ENCODE assay signal across 14 cellular contexts in the genomic region with DNA sequence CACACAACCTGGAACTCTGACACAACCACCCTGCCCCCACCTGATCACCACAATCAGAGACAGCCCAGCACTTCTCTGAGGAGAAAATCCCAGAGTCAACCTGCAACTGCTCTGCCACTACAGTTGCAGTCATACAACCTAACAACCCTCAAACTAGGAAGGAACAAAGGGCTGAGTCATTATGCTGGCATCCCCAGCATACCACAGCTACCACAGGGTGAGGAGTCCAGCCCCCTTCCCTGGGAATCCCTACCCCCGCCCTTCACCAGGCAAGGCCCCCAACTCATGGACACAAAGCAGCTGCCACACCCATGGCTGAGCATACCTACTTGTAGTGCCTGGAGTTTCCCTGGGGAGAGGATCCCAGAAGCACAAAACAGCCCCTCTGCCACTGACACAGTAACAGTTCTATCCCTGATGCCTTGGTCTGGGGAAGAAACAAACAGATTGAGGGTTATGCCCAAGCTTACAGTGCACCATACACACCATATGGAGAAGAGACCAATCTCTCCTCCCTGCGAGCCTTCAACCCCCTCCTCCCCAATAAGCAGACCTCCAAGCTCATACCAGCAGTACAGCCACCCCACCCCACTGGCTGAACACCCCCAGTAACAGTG.
A peak's percentile ranks its signal among the peaks of the same experiment; 100 is the strongest.
DNase-seq lines count a peak whose midpoint lies in the region; ATAC-seq and TF ChIP-seq lines count a peak whose summit lies in the region.
"Had no signal": no experiment of that assay in that cellular context is flagged by ENCODE, and none has a peak within 500 bp of the region (broad histone marks: within the 10 kb centered on the region; RNA-seq: fewer than 3 reads in every experiment).

No MANE protein-coding gene starts in this region.

- H3K27me3 ChIP-seq in HUES48 (ENCODE audit: control insufficient read depth, insufficient read depth, low read length): no peaks in the 10 kb centered on the region
- no peaks in the 10 kb centered on the region for H3K27me3 ChIP-seq in adipocyte (replicated peaks; ENCODE audit: control insufficient read depth, insufficient read depth, low read length)
- H3K27me3 ChIP-seq in testis: no peaks in the 10 kb centered on the region
- H3K27me3 ChIP-seq: BE2C had no signal

- H3K9ac ChIP-seq in HUES48 (ENCODE audit: low read depth, low read length): peak overlapping the region; percentile 25; the same call in 1 of the 2 replicates
- H3K9ac ChIP-seq in adipocyte (ENCODE audit: low read length): no peak overlapping the region
- H3K9ac ChIP-seq: SK-N-SH had no signal

- intact Hi-C loops in testis (cut with DNase I; ENCODE audit: low total_unique reads): no loop called here

- peak overlapping the region; percentile 22; the same call in 1 of the 2 replicates for H3K4me3 ChIP-seq in HUES48 (ENCODE audit: low read depth, low read length)
- H3K4me3 ChIP-seq in adipocyte (ENCODE audit: low read length): no peak overlapping the region
- H3K4me3 ChIP-seq in testis: no peak overlapping the region

- WGBS in testis, 2 donors: 92 to 100% methylated on average over 1 to 2 of the region's 2 CpGs

- no peak for TF ChIP-seq POLR2A in testis (IDR thresholded peaks at IDR 0.05)

- H3K36me3 ChIP-seq in HUES48 (ENCODE audit: control insufficient read depth, insufficient read depth, low read length) (no peaks in the 10 kb centered on the region), adipocyte (ENCODE audit: control insufficient read depth, insufficient read depth, low read length, severe bottlenecking) (no peaks in the 10 kb centered on the region), testis (ENCODE audit: low read depth, missing control alignments) (no peaks in the 10 kb centered on the region)
- H3K36me3 ChIP-seq: BE2C had no signal

- no peaks in the 10 kb centered on the region; the same call in 1 of the 2 replicates for H3K9me3 ChIP-seq in HUES48 (ENCODE audit: control insufficient read depth, insufficient read depth, low read length)
- H3K9me3 ChIP-seq in adipocyte (ENCODE audit: control insufficient read depth, low read length): peaks cover 6% of the 10 kb centered on the region
- no peaks in the 10 kb centered on the region for H3K9me3 ChIP-seq in testis
- H3K9me3 ChIP-seq: BE2C had no signal

- DNase-seq in AG08396 (ENCODE audit: low spot score) (peak; percentile 3), adipocyte (ENCODE audit: low read depth) (peak; percentile 2), islet precursor cell (peak; percentile 97), substantia nigra (lab: John Stamatoyannopoulos, UW) (no peak), NCI-H1930 (lab: John Stamatoyannopoulos, UW) (no peak), testis (no peak)
- DNase-seq: BE2C; Karpas-422; NCI-H526 treated with DMSO at 0.1 percent for 48 hours; SK-N-SH; stimulated activated naive CD4-positive, alpha-beta T cell treated with Interleukin-2 at 50 U/mL for 16 hours had no signal

- no peak for ATAC-seq in GM18858 (IDR thresholded peaks at IDR 0.05; ENCODE audit: unreplicated experiment)
- ATAC-seq: activated naive CD4-positive, alpha-beta T cell treated with anti-CD3 and anti-CD28 coated beads, Interleukin-2, amount 50 U/mL, for 72 hours had no signal

- TF ChIP-seq CTCF in testis (IDR thresholded peaks at IDR 0.05): no peak

- peak overlapping the region; percentile 82 for H3K27ac ChIP-seq in HUES48 (ENCODE audit: low read depth, low read length)
- H3K27ac ChIP-seq in substantia nigra (ENCODE audit: low read depth, low read length, poor library complexity, severe bottlenecking): no peak overlapping the region
- no peak overlapping the region for H3K27ac ChIP-seq in testis

- H3K4me1 ChIP-seq in HUES48 (ENCODE audit: control insufficient read depth, insufficient read depth, low read length): peaks cover 8% of the 10 kb centered on the region
- no peaks in the 10 kb centered on the region for H3K4me1 ChIP-seq in adipocyte (ENCODE audit: control insufficient read depth, insufficient read depth, low read length)
- H3K4me1 ChIP-seq in testis: no peaks in the 10 kb centered on the region
- H3K4me1 ChIP-seq: BE2C had no signal

Comparison
In these comparisons a context has a peak if more than half of its experiments do, and no peak if none do; other contexts are left out.
1. DNase-seq: peak in AG08396 (single experiment), adipocyte (single experiment) and islet precursor cell (single experiment); none in substantia nigra (0 of 49), NCI-H1930 (0 of 2) and testis (single experiment).